Comparison of ENCODE assay signal across 1 cellular context in genomic region chr3:79001255-79001654, GRCh38.
TF ChIP-seq lines count a peak whose summit lies in the region.

No MANE protein-coding gene starts in this region.

TF ChIP-seq in HepG2, 621 proteins besides CTCF, POLR2A, EP300 and RAD21 (continued from another document):
- TF ChIP-seq DMTF1 (CRISPR knock-in tag; IDR thresholded peaks at IDR 0.05) (no peak), ZNF136 (CRISPR knock-in tag; IDR thresholded peaks at IDR 0.05; ENCODE audit: low read depth) (no peak), ZNF703 (CRISPR knock-in tag; IDR thresholded peaks at IDR 0.05; ENCODE audit: borderline replicate concordance) (no peak), ZNF776 (CRISPR knock-in tag; IDR thresholded peaks at IDR 0.05) (no peak), ZNF263 (CRISPR knock-in tag; IDR thresholded peaks at IDR 0.05) (no peak), PTBP1 (IDR thresholded peaks at IDR 0.05; ENCODE audit: low read depth, low read length, poor library complexity, severe bottlenecking) (no peak), TBX2 (CRISPR knock-in tag; IDR thresholded peaks at IDR 0.05; ENCODE audit: borderline replicate concordance) (no peak), ATF7-NPFF (CRISPR knock-in tag; IDR thresholded peaks at IDR 0.05; ENCODE audit: low read depth) (no peak), ZSCAN5A (CRISPR knock-in tag; IDR thresholded peaks at IDR 0.05; ENCODE audit: borderline replicate concordance) (peak; percentile 66; the same call in 1 of the 2 replicates)
